In the genomic region with DNA sequence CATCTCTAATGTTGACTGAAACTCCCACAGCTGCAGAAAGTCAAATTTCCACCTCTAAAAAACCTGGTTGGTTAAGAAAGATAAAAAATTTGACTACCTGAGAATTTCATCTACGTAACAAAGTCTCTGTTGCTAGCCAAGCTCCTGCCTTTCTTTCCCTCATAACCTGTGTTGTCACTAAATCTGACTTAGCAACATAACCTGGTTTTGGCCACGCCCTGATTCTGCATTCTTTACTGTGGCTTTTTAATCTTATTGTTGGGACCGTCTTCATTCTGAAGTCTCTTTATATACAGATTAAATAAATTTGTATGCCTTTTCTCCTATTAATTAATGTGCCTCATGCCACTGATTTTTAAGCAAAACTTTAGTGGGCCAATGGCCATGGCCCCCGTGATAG, we compare ENCODE assay signal across 28 cellular contexts. TPM values are rescaled to one million over a fixed set of nuclear protein-coding genes. Genes with fewer than 3 reads are reported as not detected.
DNase-seq lines count a peak whose midpoint lies in the region; ATAC-seq and TF ChIP-seq lines count a peak whose summit lies in the region.
"Had no signal": no experiment of that assay in that cellular context is flagged by ENCODE, and none has a peak within 500 bp of the region (broad histone marks: within the 10 kb centered on the region; RNA-seq: fewer than 3 reads in every experiment).

No MANE protein-coding gene starts in this region.

- H3K36me3 Mint-ChIP-seq in stimulated activated naive CD8-positive, alpha-beta T cell treated with anti-CD3 and anti-CD28 coated beads, Interleukin-15, Interleukin-2, amounts not matched to agents 100 ng/mL and 50 ng/mL, for 24 hours (ENCODE audit: low read depth) = no peaks in the 10 kb centered on the region
- H3K36me3 Mint-ChIP-seq in activated naive CD8-positive, alpha-beta T cell treated with anti-CD3 and anti-CD28 coated beads, Interleukin-2, amount 50 U/mL, for 24 hours (ENCODE audit: low read depth) = peaks cover 1% of the 10 kb centered on the region

- H3K36me3 ChIP-seq in BE2C = no peaks in the 10 kb centered on the region
- H3K36me3 ChIP-seq: adrenal gland, esophagus muscularis mucosa had no signal

- no peaks in the 10 kb centered on the region for H3K9me3 ChIP-seq in BE2C
- H3K9me3 ChIP-seq: adrenal gland, body of pancreas, esophagus muscularis mucosa had no signal

- no peak overlapping the region for H3K4me3 Mint-ChIP-seq in stimulated activated naive CD8-positive, alpha-beta T cell treated with anti-CD3 and anti-CD28 coated beads, Interleukin-15, Interleukin-2, amounts not matched to agents 100 ng/mL and 50 ng/mL, for 24 hours
- H3K4me3 Mint-ChIP-seq in activated naive CD8-positive, alpha-beta T cell treated with anti-CD3 and anti-CD28 coated beads, Interleukin-2, amount 50 U/mL, for 24 hours = no peak overlapping the region
- H3K4me3 Mint-ChIP-seq: central memory CD8-positive, alpha-beta T cell; dendritic cell treated with granulocyte-macrophage colony-stimulating factor and Interleukin-4, amounts not matched to agents 40 ng/mL and 50 ng/mL, for 4 days; endodermal cell had no signal

- H3K9me3 Mint-ChIP-seq in stimulated activated naive CD8-positive, alpha-beta T cell treated with anti-CD3 and anti-CD28 coated beads, Interleukin-15, Interleukin-2, amounts not matched to agents 100 ng/mL and 50 ng/mL, for 24 hours = no peaks in the 10 kb centered on the region
- H3K9me3 Mint-ChIP-seq in activated naive CD8-positive, alpha-beta T cell treated with anti-CD3 and anti-CD28 coated beads, Interleukin-2, amount 50 U/mL, for 24 hours = no peaks in the 10 kb centered on the region
- H3K9me3 Mint-ChIP-seq: dendritic cell treated with granulocyte-macrophage colony-stimulating factor and Interleukin-4, amounts not matched to agents 40 ng/mL and 50 ng/mL, for 4 days; endodermal cell; stimulated activated naive CD8-positive, alpha-beta T cell treated with anti-CD3 and anti-CD28 coated beads, Interleukin-15, amount 100 ng/mL, for 72 hours had no signal

- DNase-seq in stimulated activated naive CD8-positive, alpha-beta T cell treated with anti-CD3 and anti-CD28 coated beads, Interleukin-15, Interleukin-2, amounts not matched to agents 100 U/mL and 50 U/mL, for 24 hours = no peak
- DNase-seq in KBM-7 = peak; percentile 32
- DNase-seq in activated naive CD8-positive, alpha-beta T cell treated with anti-CD3 and anti-CD28 coated beads, Interleukin-2, amount 50 U/mL, for 24 hours = no peak
- no peak for DNase-seq in LoVo (ENCODE audit: low spot score)
- DNase-seq in BE2C = no peak
- DNase-seq in NCI-H146 (lab: John Stamatoyannopoulos, UW) = no peak
- DNase-seq: activated CD4-positive, alpha-beta T cell treated with anti-CD3 and anti-CD28 coated beads for 4 hours; adrenal gland; body of pancreas; C1 segment of cervical spinal cord; DND-41; endodermal cell; foreskin fibroblast; GF-D8; NCI-H1092; NCI-H1694 treated with DMSO at 0.1 percent for 48 hours; NCI-H446; NCI-H748 treated with DMSO at 0.1 percent for 48 hours; right cardiac atrium; stimulated activated naive CD8-positive, alpha-beta T cell treated with anti-CD3 and anti-CD28 coated beads, Interleukin-15, amount 100 ng/mL, for 72 hours; SW 1271; T1000 had no signal

- no peaks in the 10 kb centered on the region for H3K27me3 Mint-ChIP-seq in stimulated activated naive CD8-positive, alpha-beta T cell treated with anti-CD3 and anti-CD28 coated beads, Interleukin-15, Interleukin-2, amounts not matched to agents 100 ng/mL and 50 ng/mL, for 24 hours
- H3K27me3 Mint-ChIP-seq in activated naive CD8-positive, alpha-beta T cell treated with anti-CD3 and anti-CD28 coated beads, Interleukin-2, amount 50 U/mL, for 24 hours = no peaks in the 10 kb centered on the region
- H3K27me3 Mint-ChIP-seq: central memory CD8-positive, alpha-beta T cell; dendritic cell treated with granulocyte-macrophage colony-stimulating factor and Interleukin-4, amounts not matched to agents 40 ng/mL and 50 ng/mL, for 4 days; stimulated activated naive CD8-positive, alpha-beta T cell treated with anti-CD3 and anti-CD28 coated beads, Interleukin-15, amount 100 ng/mL, for 72 hours had no signal

- in situ Hi-C loops in KBM-7 (cut with MboI; ENCODE audit: low pct_unique_long_range_greater_than_20kb, low sequenced_read_pairs) = no loop called here

- no peak overlapping the region for H3K4me3 ChIP-seq in BE2C (ENCODE audit: low read depth, low read length)
- H3K4me3 ChIP-seq: adrenal gland, body of pancreas, esophagus muscularis mucosa, smooth muscle cell had no signal

- no peaks in the 10 kb centered on the region for H3K4me1 ChIP-seq in BE2C
- H3K4me1 ChIP-seq: adrenal gland, body of pancreas, esophagus muscularis mucosa had no signal

- ATAC-seq in stimulated activated naive CD8-positive, alpha-beta T cell treated with anti-CD3 and anti-CD28 coated beads, Interleukin-15, Interleukin-2, amounts not matched to agents 100 U/mL and 50 U/mL, for 24 hours = no peak
- no peak for ATAC-seq in activated naive CD8-positive, alpha-beta T cell treated with anti-CD3 and anti-CD28 coated beads, Interleukin-2, amount 50 U/mL, for 24 hours
- ATAC-seq: body of pancreas; right cardiac atrium; stimulated activated naive CD8-positive, alpha-beta T cell treated with anti-CD3 and anti-CD28 coated beads, Interleukin-15, amount 100 ng/mL, for 72 hours had no signal

- TF ChIP-seq CTCF in BE2C (IDR thresholded peaks at IDR 0.05; ENCODE audit: low read depth, low read length) = no peak

- peak overlapping the region; percentile 38 for H3K27ac Mint-ChIP-seq in stimulated activated naive CD8-positive, alpha-beta T cell treated with anti-CD3 and anti-CD28 coated beads, Interleukin-15, Interleukin-2, amounts not matched to agents 100 ng/mL and 50 ng/mL, for 24 hours
- H3K27ac Mint-ChIP-seq in activated naive CD8-positive, alpha-beta T cell treated with anti-CD3 and anti-CD28 coated beads, Interleukin-2, amount 50 U/mL, for 24 hours = peak overlapping the region; percentile 21
- H3K27ac Mint-ChIP-seq: dendritic cell treated with granulocyte-macrophage colony-stimulating factor and Interleukin-4, amounts not matched to agents 40 ng/mL and 50 ng/mL, for 4 days; endodermal cell had no signal

- peaks cover 87% of the 10 kb centered on the region for H3K4me1 Mint-ChIP-seq in stimulated activated naive CD8-positive, alpha-beta T cell treated with anti-CD3 and anti-CD28 coated beads, Interleukin-15, Interleukin-2, amounts not matched to agents 100 ng/mL and 50 ng/mL, for 24 hours (ENCODE audit: low read depth)
- peaks cover 86% of the 10 kb centered on the region for H3K4me1 Mint-ChIP-seq in activated naive CD8-positive, alpha-beta T cell treated with anti-CD3 and anti-CD28 coated beads, Interleukin-2, amount 50 U/mL, for 24 hours
- H3K4me1 Mint-ChIP-seq: endodermal cell had no signal

- peaks cover 15% of the 10 kb centered on the region for H3K27me3 ChIP-seq in BE2C
- H3K27me3 ChIP-seq: adrenal gland, body of pancreas, esophagus muscularis mucosa had no signal

RNA-seq across cellular contexts. Expression of gene CD69, which starts 16.1 kb away (rescaled TPM):
- polyA plus RNA-seq in BE2C (2012; ENCODE audit: insufficient read depth, insufficient read length, low read depth) = not detected
- polyA plus RNA-seq: keratinocyte, smooth muscle cell had no signal

RNA-seq across cellular contexts. Expression of gene CLECL1, which starts 43.9 kb away (rescaled TPM):
- polyA plus RNA-seq in BE2C (2012; ENCODE audit: insufficient read depth, insufficient read length, low read depth) = not detected
- polyA plus RNA-seq: keratinocyte, smooth muscle cell had no signal

RNA-seq across cellular contexts. Expression of gene KLRF1, which starts 50.5 kb away (rescaled TPM):
- not detected for polyA plus RNA-seq in BE2C (2012; ENCODE audit: insufficient read depth, insufficient read length, low read depth)
- polyA plus RNA-seq: smooth muscle cell had no signal
